8 cellular contexts compared by ENCODE assay signal in genomic region chr20:1965520-1966278, GRCh38. TPM values are rescaled to one million over a fixed set of nuclear protein-coding genes. Genes with fewer than 3 reads are reported as not detected.
DNase-seq lines count a peak whose midpoint lies in the region; ATAC-seq and TF ChIP-seq lines count a peak whose summit lies in the region.

No MANE protein-coding gene starts in this region.

- in situ Hi-C loops in Panc1 (cut with HindIII; ENCODE audit: low pct_unique_long_range_greater_than_20kb, low sequenced_read_pairs), result no loop called here

- peaks cover 10% of the 10 kb centered on the region for H3K27me3 Mint-ChIP-seq in activated T-helper 1 cell treated with anti-CD3 and anti-CD28 coated beads, Interleukin-12 subunit alpha, Interleukin-12 subunit beta, Interleukin-2, Interleukin-4 antibody, amounts not matched to agents 30 ng/mL and 10 ng/mL and 1 ng/mL, durations not matched to agents 14 hours and 24 hours and 36 hours (ENCODE audit: insufficient read depth)
- H3K27me3 Mint-ChIP-seq in neural crest cell (ENCODE audit: low read depth), result peaks cover 59% of the 10 kb centered on the region

- H3K4me1 Mint-ChIP-seq in activated T-helper 1 cell treated with anti-CD3 and anti-CD28 coated beads, Interleukin-12 subunit alpha, Interleukin-12 subunit beta, Interleukin-2, Interleukin-4 antibody, amounts not matched to agents 30 ng/mL and 10 ng/mL and 1 ng/mL, durations not matched to agents 14 hours and 24 hours and 36 hours (ENCODE audit: low read depth), result peaks cover 10% of the 10 kb centered on the region
- H3K4me1 Mint-ChIP-seq in neural crest cell, result peaks cover 11% of the 10 kb centered on the region

- POLR2A ChIA-PET in Panc1 (lab: Charles Lee), result no interaction called here

- no peaks in the 10 kb centered on the region for H3K9me3 Mint-ChIP-seq in activated T-helper 1 cell treated with anti-CD3 and anti-CD28 coated beads, Interleukin-12 subunit alpha, Interleukin-12 subunit beta, Interleukin-2, Interleukin-4 antibody, amounts not matched to agents 30 ng/mL and 10 ng/mL and 1 ng/mL, durations not matched to agents 14 hours and 24 hours and 36 hours
- no peaks in the 10 kb centered on the region for H3K9me3 Mint-ChIP-seq in neural crest cell

- H3K9ac ChIP-seq in HUES64 (ENCODE audit: low read depth, low read length), result peak overlapping the region; percentile 60

- TF ChIP-seq CTCF in Panc1 (IDR thresholded peaks at IDR 0.05) (peak; percentile 97), fibroblast of pulmonary artery (IDR thresholded peaks at IDR 0.05; ENCODE audit: low read length, missing control alignments) (peak; percentile 83), neural crest cell (conservative IDR thresholded peaks at IDR 0.05) (peak; percentile 98)

- no peak overlapping the region for H3K27ac Mint-ChIP-seq in activated T-helper 1 cell treated with anti-CD3 and anti-CD28 coated beads, Interleukin-12 subunit alpha, Interleukin-12 subunit beta, Interleukin-2, Interleukin-4 antibody, amounts not matched to agents 30 ng/mL and 10 ng/mL and 1 ng/mL, durations not matched to agents 14 hours and 24 hours and 36 hours
- peak overlapping the region; percentile 13 for H3K27ac Mint-ChIP-seq in neural crest cell (ENCODE audit: unreplicated experiment)

- intact Hi-C loops in Panc1 (cut with micrococcal nuclease; ENCODE audit: unreplicated experiment), result loop anchor here (5.0 to 10.0 kb wide), 2 partner anchors 127 to 489 kb away; no protein-coding TSS in a partner anchor
- intact Hi-C loops in activated T-helper 1 cell treated with anti-CD3 and anti-CD28 coated beads, Interleukin-12 subunit alpha, Interleukin-12 subunit beta, Interleukin-2, Interleukin-4 antibody, amounts not matched to agents 30 ng/mL and 10 ng/mL and 1 ng/mL, durations not matched to agents 14 hours and 24 hours and 36 hours (cut with micrococcal nuclease), result loop anchor here (1.0 to 5.0 kb wide), 5 partner anchors 41 to 487 kb away; no protein-coding TSS in a partner anchor

- peak; percentile 94 for ATAC-seq in Panc1
- ATAC-seq in stimulated activated naive CD8-positive, alpha-beta T cell treated with anti-CD3 and anti-CD28 coated beads, Interleukin-15, Interleukin-2, amounts not matched to agents 100 U/mL and 50 U/mL, for 24 hours, result peak; percentile 73
- ATAC-seq in HG02970 (IDR thresholded peaks at IDR 0.05; ENCODE audit: low FRiP score, unreplicated experiment), result no peak

- H3K4me1 ChIP-seq in HUES64 (ENCODE audit: insufficient read depth, low read length), result peaks cover 16% of the 10 kb centered on the region
- H3K4me1 ChIP-seq in Panc1 (ENCODE audit: control insufficient read depth, insufficient read depth, low read length), result no peaks in the 10 kb centered on the region

- WGBS in HUES64, result 11% methylated on average over 27 of the region's 27 CpGs

- BruUV-seq in Panc1 (replicated peaks; lab: Mats Ljungman, UMichigan), result no TSS peak

- DNase-seq in EL, result peak; percentile 56
- DNase-seq in Panc1 (ENCODE audit: low read depth, low spot score), result peak; percentile 18
- peak; percentile 61 for DNase-seq in activated T-helper 1 cell treated with anti-CD3 and anti-CD28 coated beads, Interleukin-12 subunit alpha, Interleukin-12 subunit beta, Interleukin-2, Interleukin-4 antibody, amounts not matched to agents 30 ng/mL and 10 ng/mL and 1 ng/mL, durations not matched to agents 14 hours and 24 hours and 36 hours (ENCODE audit: low spot score)
- peak; percentile 69 for DNase-seq in fibroblast of pulmonary artery (ENCODE audit: low read depth)
- DNase-seq in neural crest cell (ENCODE audit: low read depth, low spot score), result peak; percentile 83
- peak; percentile 92 for DNase-seq in stimulated activated naive CD8-positive, alpha-beta T cell treated with anti-CD3 and anti-CD28 coated beads, Interleukin-15, Interleukin-2, amounts not matched to agents 100 U/mL and 50 U/mL, for 24 hours

- H3K4me3 ChIP-seq in HUES64 (ENCODE audit: low read length) (peak overlapping the region; percentile 37), Panc1 (ENCODE audit: low read depth in 2 of 2, low read length in 2 of 2) (no peak overlapping the region; a peak in 1 of 4 replicates), fibroblast of pulmonary artery (replicated peaks; ENCODE audit: low read depth, low read length) (peak overlapping the region; percentile 25)

- H3K27ac ChIP-seq in HUES64 (ENCODE audit: low read depth, low read length) (no peak overlapping the region), Panc1 (ENCODE audit: low read length) (no peak overlapping the region)

- H3K27me3 ChIP-seq in HUES64 (ENCODE audit: insufficient read depth, low read length) (no peaks in the 10 kb centered on the region), Panc1 (ENCODE audit: control insufficient read depth, insufficient read depth, low read length) (peaks cover 15% of the 10 kb centered on the region)

- CTCF ChIA-PET in Panc1 (lab: Charles Lee), result interaction anchor here (0.6 to 1.2 kb wide), 5 partner anchors 128 to 209 kb away, joined by 3 read pairs; no protein-coding TSS in a partner anchor

- H3K4me3 Mint-ChIP-seq in activated T-helper 1 cell treated with anti-CD3 and anti-CD28 coated beads, Interleukin-12 subunit alpha, Interleukin-12 subunit beta, Interleukin-2, Interleukin-4 antibody, amounts not matched to agents 30 ng/mL and 10 ng/mL and 1 ng/mL, durations not matched to agents 14 hours and 24 hours and 36 hours, result peak overlapping the region; percentile 46
- no peak overlapping the region for H3K4me3 Mint-ChIP-seq in neural crest cell

- no peaks in the 10 kb centered on the region for H3K36me3 ChIP-seq in HUES64 (ENCODE audit: insufficient read depth, low read length)
- no peaks in the 10 kb centered on the region for H3K36me3 ChIP-seq in Panc1 (ENCODE audit: control insufficient read depth, insufficient read depth, low read length)

- no peaks in the 10 kb centered on the region for H3K36me3 Mint-ChIP-seq in activated T-helper 1 cell treated with anti-CD3 and anti-CD28 coated beads, Interleukin-12 subunit alpha, Interleukin-12 subunit beta, Interleukin-2, Interleukin-4 antibody, amounts not matched to agents 30 ng/mL and 10 ng/mL and 1 ng/mL, durations not matched to agents 14 hours and 24 hours and 36 hours (ENCODE audit: low read depth)
- no peaks in the 10 kb centered on the region for H3K36me3 Mint-ChIP-seq in neural crest cell (ENCODE audit: low read depth)

- no peaks in the 10 kb centered on the region for H3K9me3 ChIP-seq in HUES64 (ENCODE audit: insufficient read depth, low read depth, low read length)
- no peaks in the 10 kb centered on the region for H3K9me3 ChIP-seq in Panc1 (ENCODE audit: control insufficient read depth, insufficient read depth, low read depth, low read length)

RNA-seq across cellular contexts. Expression of gene PDYN, which starts 28.2 kb away (rescaled TPM):
- 0.85 TPM for polyA plus RNA-seq in HUES64 (2013, experiment 1 of 2)
- 1.0 TPM for polyA plus RNA-seq in HUES64 (2013, experiment 2 of 2)
- not detected for total RNA-seq in Panc1 (2021; ENCODE audit: unreplicated experiment)
- not detected for polyA plus RNA-seq in Panc1 (2012; ENCODE audit: insufficient read length)
- total RNA-seq in activated T-helper 1 cell treated with anti-CD3 and anti-CD28 coated beads, Interleukin-12 subunit alpha, Interleukin-12 subunit beta, Interleukin-2, Interleukin-4 antibody, amounts not matched to agents 30 ng/mL and 10 ng/mL and 1 ng/mL, durations not matched to agents 14 hours and 24 hours and 36 hours, result not detected in 2 replicates
- 0.55 and 0.63 TPM in 2 replicates for total RNA-seq in neural crest cell

Comparison
In these comparisons a context has a peak if more than half of its experiments do, and no peak if none do; other contexts are left out.
1. DNase-seq: peak in every context shown above with its lines; median percentile 92 in stimulated activated naive CD8-positive, alpha-beta T cell treated with anti-CD3 and anti-CD28 coated beads, Interleukin-15, Interleukin-2, amounts not matched to agents 100 U/mL and 50 U/mL, for 24 hours; 83 in neural crest cell; 69 in fibroblast of pulmonary artery; 61 in activated T-helper 1 cell treated with anti-CD3 and anti-CD28 coated beads, Interleukin-12 subunit alpha, Interleukin-12 subunit beta, Interleukin-2, Interleukin-4 antibody, amounts not matched to agents 30 ng/mL and 10 ng/mL and 1 ng/mL, durations not matched to agents 14 hours and 24 hours and 36 hours; 56 in EL; 18 in Panc1.
2. H3K4me3 ChIP-seq: peak in HUES64 (single experiment) and fibroblast of pulmonary artery (single experiment); none in Panc1 (0 of 2).
3. Peak in every context shown above with its lines, with median percentiles within 50 percentile points of each other: CTCF ChIP-seq.